Comparison of ENCODE assay signal across 27 cellular contexts in the genomic region with DNA sequence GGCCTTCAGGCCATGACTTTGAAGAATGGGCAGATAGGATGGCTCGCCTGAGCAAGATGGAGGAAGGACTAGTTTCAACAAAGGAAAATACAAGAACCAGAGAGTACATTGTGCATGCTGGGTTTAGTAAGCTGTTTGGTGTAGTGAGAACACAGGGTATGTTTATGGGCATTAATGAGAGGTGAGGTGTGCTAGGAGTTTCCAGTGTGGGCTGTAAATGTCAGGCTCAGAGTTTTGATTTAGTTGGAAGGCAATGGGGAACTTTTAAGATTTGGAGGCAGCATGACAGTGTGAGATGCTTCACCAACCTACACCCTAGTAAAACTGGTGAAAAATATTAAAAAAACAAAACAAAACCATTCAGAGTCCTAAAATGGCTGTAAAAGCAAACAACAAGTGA. TPM values are rescaled to one million over a fixed set of nuclear protein-coding genes. Genes with fewer than 3 reads are reported as not detected.
"Had no signal": no experiment of that assay in that cellular context is flagged by ENCODE, and none has a peak within 500 bp of the region (broad histone marks: within the 10 kb centered on the region; RNA-seq: fewer than 3 reads in every experiment).

No MANE protein-coding gene starts in this region.

- H3K27me3 ChIP-seq: pancreas, right lobe of liver, sigmoid colon, thyroid gland, tibial nerve, upper lobe of right lung, uterus had no signal

- H3K27ac ChIP-seq: neutrophil, pancreas, psoas muscle, right lobe of liver, sigmoid colon, stomach, thoracic aorta, thyroid gland, tibial nerve, upper lobe of right lung, uterus had no signal

- H3K4me3 Mint-ChIP-seq: naive thymus-derived CD4-positive, alpha-beta T cell; natural killer cell; nephron; stimulated activated effector memory CD8-positive, alpha-beta T cell treated with anti-CD3 and anti-CD28 coated beads, Interleukin-12 subunit alpha, Interleukin-12 subunit beta, amount 100 ng/mL, for 72 hours; stimulated activated naive CD8-positive, alpha-beta T cell treated with anti-CD3 and anti-CD28 coated beads, Interleukin-15, Interleukin-2, amounts not matched to agents 100 ng/mL and 50 ng/mL, for 24 hours; type B pancreatic cell had no signal

- H3K4me1 ChIP-seq: pancreas, psoas muscle, right lobe of liver, sigmoid colon, stomach, thyroid gland, tibial nerve, upper lobe of right lung, uterus had no signal

- H3K27ac Mint-ChIP-seq: naive thymus-derived CD4-positive, alpha-beta T cell; natural killer cell; nephron; stimulated activated effector memory CD8-positive, alpha-beta T cell treated with anti-CD3 and anti-CD28 coated beads, Interleukin-12 subunit alpha, Interleukin-12 subunit beta, amount 100 ng/mL, for 72 hours; stimulated activated naive CD8-positive, alpha-beta T cell treated with anti-CD3 and anti-CD28 coated beads, Interleukin-15, Interleukin-2, amounts not matched to agents 100 ng/mL and 50 ng/mL, for 24 hours; type B pancreatic cell had no signal

- H3K9me3 ChIP-seq: neutrophil, pancreas, psoas muscle, right lobe of liver, sigmoid colon, thoracic aorta, thyroid gland, upper lobe of right lung, uterus had no signal

- H3K36me3 ChIP-seq: neutrophil, pancreas, right lobe of liver, sigmoid colon, stomach, thoracic aorta, thyroid gland, tibial nerve, upper lobe of right lung, uterus had no signal

- H3K36me3 Mint-ChIP-seq: natural killer cell; stimulated activated effector memory CD8-positive, alpha-beta T cell treated with anti-CD3 and anti-CD28 coated beads, Interleukin-12 subunit alpha, Interleukin-12 subunit beta, amount 100 ng/mL, for 72 hours; type B pancreatic cell had no signal

- ATAC-seq: naive thymus-derived CD4-positive, alpha-beta T cell; natural killer cell; pancreas; psoas muscle; right cardiac atrium; right lobe of liver; stimulated activated effector memory CD8-positive, alpha-beta T cell treated with anti-CD3 and anti-CD28 coated beads, Interleukin-12 subunit alpha, Interleukin-12 subunit beta, amount 100 ng/mL, for 72 hours; upper lobe of right lung had no signal

- H3K4me3 ChIP-seq: pancreas, psoas muscle, right lobe of liver, sigmoid colon, stomach, thoracic aorta, thyroid gland, tibial nerve, upper lobe of right lung, uterus had no signal

- DNase-seq: naive thymus-derived CD4-positive, alpha-beta T cell; natural killer cell; nucleus accumbens; pancreas; psoas muscle; right cardiac atrium; right lobe of liver; sigmoid colon; small intestine; stimulated activated CD4-positive, alpha-beta T cell treated with anti-CD3 and anti-CD28 coated beads, Interleukin-15, amount 100 ng/mL, for 24 hours; stimulated activated CD4-positive, alpha-beta T cell treated with anti-CD3 and anti-CD28 coated beads, Interleukin-2, amount 100 ng/mL, for 24 hours; stimulated activated CD4-positive, alpha-beta T cell treated with anti-CD3 and anti-CD28 coated beads, Interleukin-2, amount 100 ng/mL, for 48 hours; stimulated activated CD4-positive, alpha-beta T cell treated with anti-CD3 and anti-CD28 coated beads, Interleukin-4, amount 100 ng/mL, for 24 hours; stimulated activated naive CD4-positive, alpha-beta T cell treated with Interleukin-2 at 50 U/mL for 16 hours; stomach; thyroid gland; upper lobe of right lung; uterus had no signal

- H3K9me3 Mint-ChIP-seq: stimulated activated effector memory CD8-positive, alpha-beta T cell treated with anti-CD3 and anti-CD28 coated beads, Interleukin-12 subunit alpha, Interleukin-12 subunit beta, amount 100 ng/mL, for 72 hours; type B pancreatic cell had no signal

- FAIRE-seq: pancreas, small intestine had no signal

- H3K4me1 Mint-ChIP-seq: natural killer cell; nephron; stimulated activated effector memory CD8-positive, alpha-beta T cell treated with anti-CD3 and anti-CD28 coated beads, Interleukin-12 subunit alpha, Interleukin-12 subunit beta, amount 100 ng/mL, for 72 hours had no signal

RNA-seq across cellular contexts. Expression of gene IGFBP1, which starts 13.3 kb away (rescaled TPM):
- polyA plus RNA-seq: naive thymus-derived CD4-positive, alpha-beta T cell; neural cell; psoas muscle; sigmoid colon; small intestine; stomach had no signal

RNA-seq across cellular contexts. Expression of gene CCDC201, which starts 28.7 kb away (rescaled TPM):
- polyA plus RNA-seq: naive thymus-derived CD4-positive, alpha-beta T cell; neural cell; pancreas; psoas muscle; right cardiac atrium; sigmoid colon; small intestine; stomach; urinary bladder had no signal
